1 cellular context compared by ENCODE assay signal in genomic region chr12:125280482-125281377, GRCh38.
TF ChIP-seq lines count a peak whose summit lies in the region.

No MANE protein-coding gene starts in this region.

TF ChIP-seq in K562, 482 proteins besides CTCF, POLR2A, EP300 and RAD21 (continued from another document):
- no peak for TF ChIP-seq TCF15 (CRISPR knock-in tag; IDR thresholded peaks at IDR 0.05)
- no peak for TF ChIP-seq ZNF644 (tag; IDR thresholded peaks at IDR 0.05; ENCODE audit: low read depth)
- no peak for TF ChIP-seq SAP30 (IDR thresholded peaks at IDR 0.05; ENCODE audit: borderline replicate concordance, insufficient read depth, low read depth, low read length, poor library complexity, severe bottlenecking)
- TF ChIP-seq CCNT2 (IDR thresholded peaks at IDR 0.05; ENCODE audit: borderline replicate concordance, extremely low read depth, insufficient read length, low read depth, low read length) = no peak
- peak; percentile 74 for TF ChIP-seq USF1 (CRISPR knock-in tag; IDR thresholded peaks at IDR 0.05)
- TF ChIP-seq ZNF561 (CRISPR knock-in tag; conservative IDR thresholded peaks at IDR 0.05) = no peak
- peak; percentile 86 for TF ChIP-seq USF2 (CRISPR knock-in tag; IDR thresholded peaks at IDR 0.05)
- TF ChIP-seq NELFE (IDR thresholded peaks at IDR 0.05; ENCODE audit: insufficient read depth, insufficient read length) = no peak
- TF ChIP-seq ZBTB33 (CRISPR knock-in tag; IDR thresholded peaks at IDR 0.05) = no peak
- TF ChIP-seq GMEB1 (CRISPR knock-in tag; IDR thresholded peaks at IDR 0.05) = no peak
- no peak for TF ChIP-seq TGIF2 (CRISPR knock-in tag; IDR thresholded peaks at IDR 0.05)
- peak; percentile 79 for TF ChIP-seq RAD51 (IDR thresholded peaks at IDR 0.05; ENCODE audit: borderline replicate concordance, low read depth)
- TF ChIP-seq UBTF (IDR thresholded peaks at IDR 0.05; ENCODE audit: borderline replicate concordance in 1 of 2, low read depth in 2 of 2, low read length in 2 of 2) = no peak
- peak; percentile 98 for TF ChIP-seq ZKSCAN1 (IDR thresholded peaks at IDR 0.05; ENCODE audit: low read depth, low read length)
- no peak for TF ChIP-seq HMGN3 (IDR thresholded peaks at IDR 0.05; ENCODE audit: borderline replicate concordance, extremely low read depth, insufficient read length, low read depth, low read length)
- no peak for TF ChIP-seq MCM3 (IDR thresholded peaks at IDR 0.05)
- TF ChIP-seq POLR3G (IDR thresholded peaks at IDR 0.05; ENCODE audit: extremely low read depth, insufficient read length, insufficient replicate concordance) = no peak
- TF ChIP-seq RCOR1 (IDR thresholded peaks at IDR 0.05; ENCODE audit: borderline replicate concordance in 1 of 2, low read depth in 2 of 2, low read length in 2 of 2) = no peak
- TF ChIP-seq TOE1 (IDR thresholded peaks at IDR 0.05; ENCODE audit: borderline replicate concordance) = peak; percentile 86
- no peak for TF ChIP-seq TOE1 (CRISPR knock-in tag; IDR thresholded peaks at IDR 0.05; ENCODE audit: borderline replicate concordance, low read depth)
- TF ChIP-seq ZNF41 (CRISPR knock-in tag; conservative IDR thresholded peaks at IDR 0.05) = no peak
- TF ChIP-seq MEIS2 (IDR thresholded peaks at IDR 0.05; ENCODE audit: partially characterized antibody) = no peak
- TF ChIP-seq ZNF699 (CRISPR knock-in tag; IDR thresholded peaks at IDR 0.05; ENCODE audit: insufficient replicate concordance) = no peak
- no peak for TF ChIP-seq NR3C1 (CRISPR knock-in tag; IDR thresholded peaks at IDR 0.05)
- TF ChIP-seq FOXA1 (IDR thresholded peaks at IDR 0.05; ENCODE audit: borderline replicate concordance) = no peak
- TF ChIP-seq ZBTB17 (CRISPR knock-in tag; IDR thresholded peaks at IDR 0.05) = no peak
- TF ChIP-seq TCF7L2 (IDR thresholded peaks at IDR 0.05; ENCODE audit: low read depth, low read length) = no peak
- no peak for TF ChIP-seq ZNF639 (CRISPR knock-in tag; conservative IDR thresholded peaks at IDR 0.05 in 1 of 2, IDR thresholded peaks at IDR 0.05 in 1 of 2)
- TF ChIP-seq TFE3 (CRISPR knock-in tag; IDR thresholded peaks at IDR 0.05) = peak; percentile 92
- no peak for TF ChIP-seq ZNF23 (CRISPR knock-in tag; IDR thresholded peaks at IDR 0.05)
- no peak for TF ChIP-seq NR1H2 (CRISPR knock-in tag; IDR thresholded peaks at IDR 0.05)
- no peak for TF ChIP-seq SMAD4 (CRISPR knock-in tag; conservative IDR thresholded peaks at IDR 0.05)
